17 cellular contexts compared by ENCODE assay signal in the genomic region with DNA sequence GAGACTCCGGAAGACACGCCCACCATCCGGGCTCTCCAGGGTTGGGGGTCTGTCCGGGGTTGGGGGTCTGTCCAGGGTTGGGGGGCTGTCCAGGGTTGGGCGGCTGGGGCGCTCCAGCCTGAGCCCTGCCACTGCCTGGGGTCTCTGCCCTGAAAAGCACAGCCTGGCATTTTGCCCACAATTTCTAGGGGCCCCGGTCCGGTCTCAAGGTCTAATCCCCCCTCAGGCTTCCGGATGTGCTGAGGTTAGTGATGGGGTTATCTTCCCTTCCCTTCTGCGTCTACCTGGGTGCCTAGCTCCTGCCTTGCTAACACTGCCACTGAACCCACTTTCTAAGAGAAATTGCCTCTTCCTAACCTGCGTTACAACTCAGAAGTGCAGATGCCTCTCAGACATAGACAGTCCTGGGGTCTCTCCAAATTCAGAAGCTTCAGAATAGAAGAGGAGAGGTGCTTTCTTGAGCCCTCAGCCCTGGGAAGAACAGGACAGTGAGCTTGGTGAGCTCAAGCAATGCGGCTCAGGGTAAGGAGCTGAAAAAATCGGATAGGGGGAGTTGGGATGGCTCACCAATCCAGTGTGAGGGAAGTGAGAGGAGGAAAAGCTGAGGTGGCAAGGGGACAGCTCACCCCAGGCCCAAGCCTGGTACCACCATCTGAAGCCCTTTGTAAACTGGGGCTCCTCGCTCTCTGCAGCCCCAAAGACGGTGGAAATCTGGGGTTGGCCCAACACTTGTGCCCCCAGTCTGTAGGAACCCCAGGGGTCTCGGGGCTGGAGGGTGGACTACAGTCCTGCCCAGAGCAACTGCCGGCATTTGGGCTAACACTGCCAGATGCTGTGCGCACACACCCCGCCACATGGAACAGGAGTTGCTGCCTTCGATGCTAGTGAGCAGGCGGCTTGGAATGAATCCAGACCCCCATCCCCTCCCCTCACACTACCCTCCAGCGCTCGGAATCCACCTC. TPM values are rescaled to one million over a fixed set of nuclear protein-coding genes. Genes with fewer than 3 reads are reported as not detected.
DNase-seq lines count a peak whose midpoint lies in the region; ATAC-seq and TF ChIP-seq lines count a peak whose summit lies in the region.
"Had no signal": no experiment of that assay in that cellular context is flagged by ENCODE, and none has a peak within 500 bp of the region (broad histone marks: within the 10 kb centered on the region; RNA-seq: fewer than 3 reads in every experiment).

No MANE protein-coding gene starts in this region.

- POLR2A ChIA-PET in activated B cell treated with CpG ODN at 0.5 μM for 24 hours (lab: Charles Lee) = no interaction called here

- ATAC-seq in activated B cell treated with CpG ODN at 0.5 μM for 24 hours (ENCODE audit: low read depth) (no peak), natural killer cell (no peak), HG03432 (IDR thresholded peaks at IDR 0.05; ENCODE audit: unreplicated experiment) (no peak), foreskin keratinocyte (no peak), GM21825 (IDR thresholded peaks at IDR 0.05; ENCODE audit: unreplicated experiment) (no peak)
- ATAC-seq: heart left ventricle, left lung had no signal

- H3K27ac Mint-ChIP-seq in activated B cell treated with CpG ODN at 0.5 μM for 24 hours (no peak overlapping the region), natural killer cell (no peak overlapping the region)

- DNase-seq in DMS 273 (lab: John Stamatoyannopoulos, UW; ENCODE audit: unreplicated experiment) (peak; percentile 68), DMS 273 treated with DMSO at 0.1 percent for 48 hours (lab: John Stamatoyannopoulos, UW) (no peak), DMS53 treated with DMSO at 0.1 percent for 48 hours (lab: John Stamatoyannopoulos, UW; ENCODE audit: unreplicated experiment) (peak; percentile 25), activated B cell treated with CpG ODN at 0.5 μM for 24 hours (no peak), natural killer cell (no peak), foreskin keratinocyte (no peak)
- DNase-seq: activated CD4-positive, alpha-beta T cell treated with anti-CD3 and anti-CD28 coated beads, Interleukin-2, amount 50 U/mL, for 4 hours; activated naive CD4-positive, alpha-beta T cell treated with anti-CD3 and anti-CD28 coated beads, Interleukin-2, amount 10 ng/mL, durations not matched to agents 7 days and 5 days; heart left ventricle had no signal

- peaks cover 93% of the 10 kb centered on the region for H3K27me3 ChIP-seq in foreskin keratinocyte

- H3K4me1 Mint-ChIP-seq in activated B cell treated with CpG ODN at 0.5 μM for 24 hours = peaks cover 27% of the 10 kb centered on the region
- H3K4me1 Mint-ChIP-seq in natural killer cell = peaks cover 11 to 19% of the 10 kb centered on the region in 2 donors

- H3K9me3 Mint-ChIP-seq in activated B cell treated with CpG ODN at 0.5 μM for 24 hours (no peaks in the 10 kb centered on the region), natural killer cell (no peaks in the 10 kb centered on the region)
- H3K9me3 Mint-ChIP-seq: activated naive CD4-positive, alpha-beta T cell treated with anti-CD3 and anti-CD28 coated beads, Interleukin-2, amount 10 ng/mL, durations not matched to agents 7 days and 5 days had no signal

- no peak overlapping the region for H3K27ac ChIP-seq in foreskin keratinocyte
- H3K27ac ChIP-seq: 22Rv1, heart left ventricle, left lung, neutrophil had no signal

- no peaks in the 10 kb centered on the region for H3K4me1 ChIP-seq in foreskin keratinocyte

- no peak for TF ChIP-seq CTCF in activated B cell treated with CpG ODN at 0.5 μM for 24 hours (IDR thresholded peaks at IDR 0.05)
- TF ChIP-seq CTCF in natural killer cell (IDR thresholded peaks at IDR 0.05) = no peak
- TF ChIP-seq CTCF in foreskin keratinocyte (conservative IDR thresholded peaks at IDR 0.05) = no peak

- H3K36me3 Mint-ChIP-seq in activated B cell treated with CpG ODN at 0.5 μM for 24 hours (ENCODE audit: low read depth) (no peaks in the 10 kb centered on the region), natural killer cell (no peaks in the 10 kb centered on the region)

- CTCF ChIA-PET in activated B cell treated with CpG ODN at 0.5 μM for 24 hours (lab: Charles Lee) = no interaction called here

- H3K4me3 Mint-ChIP-seq in activated B cell treated with CpG ODN at 0.5 μM for 24 hours (peak overlapping the region; percentile 28), natural killer cell (peak overlapping the region; percentile 9)
- H3K4me3 Mint-ChIP-seq: activated naive CD4-positive, alpha-beta T cell treated with anti-CD3 and anti-CD28 coated beads, Interleukin-2, amount 10 ng/mL, durations not matched to agents 7 days and 5 days had no signal

- peaks cover 65% of the 10 kb centered on the region for H3K27me3 Mint-ChIP-seq in activated B cell treated with CpG ODN at 0.5 μM for 24 hours
- peaks cover 63 to 66% of the 10 kb centered on the region in 2 donors for H3K27me3 Mint-ChIP-seq in natural killer cell (ENCODE audit: low read depth in 2 of 2)

- intact Hi-C loops in activated B cell treated with CpG ODN at 0.5 μM for 24 hours (cut with micrococcal nuclease) = no loop called here
- intact Hi-C loops in natural killer cell (cut with micrococcal nuclease) = no loop called here

RNA-seq across cellular contexts. Expression of a gene that starts 5.6 kb away (rescaled TPM):
- not detected in 2 replicates for total RNA-seq in activated B cell treated with CpG ODN at 0.5 μM for 24 hours
- total RNA-seq in natural killer cell = not detected
- total RNA-seq in foreskin keratinocyte = 0.11 and 0.24 TPM in 2 replicates
- polyA plus RNA-seq in foreskin keratinocyte = 0.10 and 0.31 TPM in 2 replicates
- total RNA-seq: cardiac septum, heart left ventricle, left lung, MCF 10A, subcutaneous adipose tissue had no signal
- polyA plus RNA-seq: heart left ventricle had no signal

RNA-seq across cellular contexts. Expression of a gene that starts 43.9 kb away (rescaled TPM):
- total RNA-seq in activated B cell treated with CpG ODN at 0.5 μM for 24 hours = 0.20 and 1.2 TPM in 2 replicates
- 1 to 10 TPM; 1.0 to 7.5 (median 3.7) TPM for total RNA-seq in natural killer cell
- total RNA-seq in foreskin keratinocyte = 1.2 and 3.4 TPM in 2 replicates
- polyA plus RNA-seq in foreskin keratinocyte = 1.9 and 6.2 TPM in 2 replicates

Comparison
In these comparisons a context has a peak if more than half of its experiments do, and no peak if none do; other contexts are left out.
1. DNase-seq: peak in DMS 273 (single experiment) and DMS53 treated with DMSO at 0.1 percent for 48 hours (single experiment); none in DMS 273 treated with DMSO at 0.1 percent for 48 hours (single experiment), activated B cell treated with CpG ODN at 0.5 μM for 24 hours (single experiment), natural killer cell (single experiment) and foreskin keratinocyte (0 of 2).